In the genomic region with DNA sequence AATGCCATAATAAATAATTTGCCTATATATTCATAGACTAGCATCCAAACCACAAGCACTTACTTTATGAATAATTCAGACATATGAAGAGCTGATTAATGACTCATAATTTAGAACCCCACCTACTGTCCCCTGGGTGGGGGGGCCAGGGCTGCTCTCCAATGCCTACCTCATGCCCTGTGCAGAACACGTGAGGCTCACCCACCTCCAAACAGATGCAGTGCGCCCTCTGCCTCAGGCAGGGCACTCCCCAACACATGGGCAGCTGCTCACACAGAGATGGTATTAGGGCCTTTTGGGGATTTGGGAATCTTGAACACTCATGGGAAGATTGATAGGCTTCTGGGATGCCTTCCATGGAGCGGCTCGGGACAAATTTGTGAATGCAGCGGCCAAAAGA, we compare ENCODE assay signal across 2 cellular contexts.
TF ChIP-seq lines count a peak whose summit lies in the region.

No MANE protein-coding gene starts in this region.

TF ChIP-seq in liver, 16 proteins besides CTCF, POLR2A, EP300 and RAD21 (continued from another document):
- TF ChIP-seq, protein P1, sequence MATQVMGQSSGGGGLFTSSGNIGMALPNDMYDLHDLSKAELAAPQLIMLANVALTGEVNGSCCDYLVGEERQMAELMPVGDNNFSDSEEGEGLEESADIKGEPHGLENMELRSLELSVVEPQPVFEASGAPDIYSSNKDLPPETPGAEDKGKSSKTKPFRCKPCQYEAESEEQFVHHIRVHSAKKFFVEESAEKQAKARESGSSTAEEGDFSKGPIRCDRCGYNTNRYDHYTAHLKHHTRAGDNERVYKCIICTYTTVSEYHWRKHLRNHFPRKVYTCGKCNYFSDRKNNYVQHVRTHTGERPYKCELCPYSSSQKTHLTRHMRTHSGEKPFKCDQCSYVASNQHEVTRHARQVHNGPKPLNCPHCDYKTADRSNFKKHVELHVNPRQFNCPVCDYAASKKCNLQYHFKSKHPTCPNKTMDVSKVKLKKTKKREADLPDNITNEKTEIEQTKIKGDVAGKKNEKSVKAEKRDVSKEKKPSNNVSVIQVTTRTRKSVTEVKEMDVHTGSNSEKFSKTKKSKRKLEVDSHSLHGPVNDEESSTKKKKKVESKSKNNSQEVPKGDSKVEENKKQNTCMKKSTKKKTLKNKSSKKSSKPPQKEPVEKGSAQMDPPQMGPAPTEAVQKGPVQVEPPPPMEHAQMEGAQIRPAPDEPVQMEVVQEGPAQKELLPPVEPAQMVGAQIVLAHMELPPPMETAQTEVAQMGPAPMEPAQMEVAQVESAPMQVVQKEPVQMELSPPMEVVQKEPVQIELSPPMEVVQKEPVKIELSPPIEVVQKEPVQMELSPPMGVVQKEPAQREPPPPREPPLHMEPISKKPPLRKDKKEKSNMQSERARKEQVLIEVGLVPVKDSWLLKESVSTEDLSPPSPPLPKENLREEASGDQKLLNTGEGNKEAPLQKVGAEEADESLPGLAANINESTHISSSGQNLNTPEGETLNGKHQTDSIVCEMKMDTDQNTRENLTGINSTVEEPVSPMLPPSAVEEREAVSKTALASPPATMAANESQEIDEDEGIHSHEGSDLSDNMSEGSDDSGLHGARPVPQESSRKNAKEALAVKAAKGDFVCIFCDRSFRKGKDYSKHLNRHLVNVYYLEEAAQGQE (IDR thresholded peaks at IDR 0.05): no peak
- TF ChIP-seq FOXA1 (IDR thresholded peaks at IDR 0.05) (no peak), HNF4A (conservative IDR thresholded peaks at IDR 0.05) (no peak), EGR1 (IDR thresholded peaks at IDR 0.05; ENCODE audit: low read depth in 2 of 2) (no peak), TAF1 (conservative IDR thresholded peaks at IDR 0.05) (no peak), YY1 (IDR thresholded peaks at IDR 0.05) (no peak), JUND (IDR thresholded peaks at IDR 0.05) (no peak), HNF4G (IDR thresholded peaks at IDR 0.05) (no peak), GABPA (IDR thresholded peaks at IDR 0.05 in 1 of 2, conservative IDR thresholded peaks at IDR 0.05 in 1 of 2) (no peak), SP1 (IDR thresholded peaks at IDR 0.05) (no peak), NR2F2 (IDR thresholded peaks at IDR 0.05) (no peak), RXRA (IDR thresholded peaks at IDR 0.05) (no peak)
- TF ChIP-seq, protein P2, sequence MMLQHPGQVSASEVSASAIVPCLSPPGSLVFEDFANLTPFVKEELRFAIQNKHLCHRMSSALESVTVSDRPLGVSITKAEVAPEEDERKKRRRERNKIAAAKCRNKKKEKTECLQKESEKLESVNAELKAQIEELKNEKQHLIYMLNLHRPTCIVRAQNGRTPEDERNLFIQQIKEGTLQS (IDR thresholded peaks at IDR 0.05): no peak
- TF ChIP-seq, protein P3, sequence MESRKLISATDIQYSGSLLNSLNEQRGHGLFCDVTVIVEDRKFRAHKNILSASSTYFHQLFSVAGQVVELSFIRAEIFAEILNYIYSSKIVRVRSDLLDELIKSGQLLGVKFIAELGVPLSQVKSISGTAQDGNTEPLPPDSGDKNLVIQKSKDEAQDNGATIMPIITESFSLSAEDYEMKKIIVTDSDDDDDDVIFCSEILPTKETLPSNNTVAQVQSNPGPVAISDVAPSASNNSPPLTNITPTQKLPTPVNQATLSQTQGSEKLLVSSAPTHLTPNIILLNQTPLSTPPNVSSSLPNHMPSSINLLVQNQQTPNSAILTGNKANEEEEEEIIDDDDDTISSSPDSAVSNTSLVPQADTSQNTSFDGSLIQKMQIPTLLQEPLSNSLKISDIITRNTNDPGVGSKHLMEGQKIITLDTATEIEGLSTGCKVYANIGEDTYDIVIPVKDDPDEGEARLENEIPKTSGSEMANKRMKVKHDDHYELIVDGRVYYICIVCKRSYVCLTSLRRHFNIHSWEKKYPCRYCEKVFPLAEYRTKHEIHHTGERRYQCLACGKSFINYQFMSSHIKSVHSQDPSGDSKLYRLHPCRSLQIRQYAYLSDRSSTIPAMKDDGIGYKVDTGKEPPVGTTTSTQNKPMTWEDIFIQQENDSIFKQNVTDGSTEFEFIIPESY (IDR thresholded peaks at IDR 0.05): no peak
- TF ChIP-seq, protein P4, sequence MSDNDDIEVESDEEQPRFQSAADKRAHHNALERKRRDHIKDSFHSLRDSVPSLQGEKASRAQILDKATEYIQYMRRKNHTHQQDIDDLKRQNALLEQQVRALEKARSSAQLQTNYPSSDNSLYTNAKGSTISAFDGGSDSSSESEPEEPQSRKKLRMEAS (IDR thresholded peaks at IDR 0.05): no peak

TF ChIP-seq in HepG2, 621 proteins besides CTCF, POLR2A, EP300 and RAD21 (continued from another document):
- TF ChIP-seq TEAD3 (CRISPR knock-in tag; optimal IDR thresholded peaks at IDR 0.05; ENCODE audit: borderline replicate concordance) (no peak), MXD4 (CRISPR knock-in tag; IDR thresholded peaks at IDR 0.05) (no peak), FOSL2 (CRISPR knock-in tag; IDR thresholded peaks at IDR 0.05) (no peak), ZNF329 (CRISPR knock-in tag; IDR thresholded peaks at IDR 0.05; ENCODE audit: low read depth) (no peak), KDM4B (CRISPR knock-in tag; IDR thresholded peaks at IDR 0.05) (no peak), GLI4 (CRISPR knock-in tag; IDR thresholded peaks at IDR 0.05; ENCODE audit: borderline replicate concordance) (no peak), ZNF878 (CRISPR knock-in tag; IDR thresholded peaks at IDR 0.05) (no peak), ZNF496 (CRISPR knock-in tag; IDR thresholded peaks at IDR 0.05; ENCODE audit: insufficient replicate concordance) (no peak), ZNF589 (CRISPR knock-in tag; conservative IDR thresholded peaks at IDR 0.05) (no peak)
- TF ChIP-seq, protein P5, sequence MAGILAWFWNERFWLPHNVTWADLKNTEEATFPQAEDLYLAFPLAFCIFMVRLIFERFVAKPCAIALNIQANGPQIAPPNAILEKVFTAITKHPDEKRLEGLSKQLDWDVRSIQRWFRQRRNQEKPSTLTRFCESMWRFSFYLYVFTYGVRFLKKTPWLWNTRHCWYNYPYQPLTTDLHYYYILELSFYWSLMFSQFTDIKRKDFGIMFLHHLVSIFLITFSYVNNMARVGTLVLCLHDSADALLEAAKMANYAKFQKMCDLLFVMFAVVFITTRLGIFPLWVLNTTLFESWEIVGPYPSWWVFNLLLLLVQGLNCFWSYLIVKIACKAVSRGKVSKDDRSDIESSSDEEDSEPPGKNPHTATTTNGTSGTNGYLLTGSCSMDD (CRISPR knock-in tag; IDR thresholded peaks at IDR 0.05): no peak
- TF ChIP-seq, protein P6, sequence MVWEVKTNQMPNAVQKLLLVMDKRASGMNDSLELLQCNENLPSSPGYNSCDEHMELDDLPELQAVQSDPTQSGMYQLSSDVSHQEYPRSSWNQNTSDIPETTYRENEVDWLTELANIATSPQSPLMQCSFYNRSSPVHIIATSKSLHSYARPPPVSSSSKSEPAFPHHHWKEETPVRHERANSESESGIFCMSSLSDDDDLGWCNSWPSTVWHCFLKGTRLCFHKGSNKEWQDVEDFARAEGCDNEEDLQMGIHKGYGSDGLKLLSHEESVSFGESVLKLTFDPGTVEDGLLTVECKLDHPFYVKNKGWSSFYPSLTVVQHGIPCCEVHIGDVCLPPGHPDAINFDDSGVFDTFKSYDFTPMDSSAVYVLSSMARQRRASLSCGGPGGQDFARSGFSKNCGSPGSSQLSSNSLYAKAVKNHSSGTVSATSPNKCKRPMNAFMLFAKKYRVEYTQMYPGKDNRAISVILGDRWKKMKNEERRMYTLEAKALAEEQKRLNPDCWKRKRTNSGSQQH (CRISPR knock-in tag; IDR thresholded peaks at IDR 0.05; ENCODE audit: low read depth): no peak
